32 cellular contexts compared by ENCODE assay signal in genomic region chr11:66039765-66040164, GRCh38. TPM values are rescaled to one million over a fixed set of nuclear protein-coding genes. Genes with fewer than 3 reads are reported as not detected.
"Had no signal": no experiment of that assay in that cellular context is flagged by ENCODE, and none has a peak within 500 bp of the region (broad histone marks: within the 10 kb centered on the region; RNA-seq: fewer than 3 reads in every experiment).

No MANE protein-coding gene starts in this region.

- H3K27me3 ChIP-seq: breast epithelium, cardiac muscle cell, gastrocnemius medialis had no signal

- H3K36me3 ChIP-seq: breast epithelium, cardiac muscle cell, gastrocnemius medialis, heart left ventricle had no signal

- ATAC-seq: activated CD4-positive, CD25-positive, alpha-beta regulatory T cell treated with anti-CD3 and anti-CD28 coated beads, Interleukin-2, amount 50 U/mL, for 24 hours; activated CD8-positive, alpha-beta T cell treated with anti-CD3 and anti-CD28 coated beads for 36 hours; activated T-cell treated with anti-CD3 and anti-CD28 coated beads, Interleukin-2, amount 50 U/mL, for 4 hours; activated T-helper 17 cell treated with anti-CD3 and anti-CD28 coated beads, Interleukin-2, amount 50 U/mL, for 72 hours; effector memory CD8-positive, alpha-beta T cell; foreskin keratinocyte; gastrocnemius medialis; heart left ventricle; T-helper 17 cell had no signal

- H3K27ac ChIP-seq: breast epithelium, cardiac muscle cell, coronary artery, esophagus muscularis mucosa, foreskin keratinocyte, gastrocnemius medialis, heart left ventricle, WERI-Rb-1 had no signal

- H3K4me3 ChIP-seq: breast epithelium, cardiac muscle cell, coronary artery, esophagus muscularis mucosa, gastrocnemius medialis, heart left ventricle had no signal

- H3K4me1 ChIP-seq: breast epithelium, foreskin keratinocyte, gastrocnemius medialis had no signal

- FAIRE-seq: astrocyte had no signal

- H3K9me3 ChIP-seq: breast epithelium, esophagus muscularis mucosa, gastrocnemius medialis, heart left ventricle had no signal

- DNase-seq: activated B cell treated with CpG ODN at 0.5 μM for 24 hours; activated CD4-positive, alpha-beta T cell treated with anti-CD3 and anti-CD28 coated beads for 48 hours; activated CD4-positive, alpha-beta T cell treated with anti-CD3 and anti-CD28 coated beads, Interleukin-2, amount 50 U/mL, for 1 hour; activated CD4-positive, alpha-beta T cell treated with anti-CD3 and anti-CD28 coated beads, Interleukin-2, amount 50 U/mL, for 48 hours; activated CD8-positive, alpha-beta memory T cell treated with anti-CD3 and anti-CD28 coated beads for 24 hours; activated CD8-positive, alpha-beta T cell treated with anti-CD3 and anti-CD28 coated beads for 36 hours; activated effector memory CD4-positive, alpha-beta T cell treated with Interleukin-2 at 50 U/mL for 16 hours; activated gamma-delta T cell treated with Interleukin-2 at 50 U/mL for 16 hours; activated naive CD4-positive, alpha-beta T cell treated with anti-CD3 and anti-CD28 coated beads, Interleukin-2, amount 50 U/mL, for 16 hours; activated naive CD4-positive, alpha-beta T cell treated with Interleukin-2 at 50 U/mL for 16 hours; activated T-cell treated with anti-CD3 and anti-CD28 coated beads, Interleukin-2, amount 50 U/mL, for 4 hours; amniotic stem cell; anterior cingulate cortex; dermis blood vessel endothelial cell; effector CD4-positive, alpha-beta T cell; effector memory CD8-positive, alpha-beta T cell; erythroblast; foreskin keratinocyte; gastrocnemius medialis; glutamatergic neuron; heart left ventricle; T-helper 17 cell; T1000; WERI-Rb-1 had no signal

RNA-seq across cellular contexts. Expression of gene GAL3ST3, which starts 9.2 kb away (rescaled TPM):
- total RNA-seq: activated B cell treated with CpG ODN at 0.5 μM for 24 hours; activated T-cell treated with anti-CD3 and anti-CD28 coated beads, Interleukin-2, amount 50 U/mL, for 4 hours; foreskin keratinocyte; T-helper 17 cell had no signal
- polyA plus RNA-seq: foreskin keratinocyte had no signal

RNA-seq across cellular contexts. Expression of gene CATSPER1, which starts 13.5 kb away (rescaled TPM):
- total RNA-seq: activated B cell treated with CpG ODN at 0.5 μM for 24 hours; activated CD8-positive, alpha-beta T cell treated with anti-CD3 and anti-CD28 coated beads for 36 hours; activated T-cell treated with anti-CD3 and anti-CD28 coated beads, Interleukin-2, amount 50 U/mL, for 4 hours; cardiac muscle cell; cerebellum; foreskin keratinocyte; gastrocnemius medialis; T-helper 17 cell had no signal
- polyA plus RNA-seq: cardiac muscle cell, foreskin keratinocyte had no signal

RNA-seq across cellular contexts. Expression of gene CST6, which starts 28.0 kb away (rescaled TPM):
- total RNA-seq: activated B cell treated with CpG ODN at 0.5 μM for 24 hours, astrocyte, cardiac muscle cell, cerebellum, esophagus muscularis mucosa, T-helper 17 cell had no signal
- polyA plus RNA-seq: cardiac muscle cell had no signal
